8 cellular contexts compared by ENCODE assay signal in genomic region chrX:20412871-20413486, GRCh38.
DNase-seq lines count a peak whose midpoint lies in the region; ATAC-seq lines count a peak whose summit lies in the region.

No MANE protein-coding gene starts in this region.

- ATAC-seq in GM18511 (IDR thresholded peaks at IDR 0.05; ENCODE audit: unreplicated experiment) (peak; percentile 90), HG02938 (IDR thresholded peaks at IDR 0.05; ENCODE audit: unreplicated experiment) (peak; percentile 93), left cardiac atrium (peak in 1 of 2 donors; percentile 38)

- intact Hi-C loops in left cardiac atrium (cut with DNase I) = no loop called here

- peak; percentile 10 for DNase-seq in activated CD4-positive, alpha-beta T cell treated with anti-CD3 and anti-CD28 coated beads for 1 hour
- DNase-seq in left cardiac atrium = peak; percentile 31
- DNase-seq in NCI-H524 (lab: John Stamatoyannopoulos, UW) = no peak
- DNase-seq in NCI-H1048 (lab: John Stamatoyannopoulos, UW) = no peak
- no peak for DNase-seq in NCI-H2029 treated with DMSO at 0.1 percent for 48 hours (lab: John Stamatoyannopoulos, UW)
- DNase-seq in COLO668 (lab: John Stamatoyannopoulos, UW; ENCODE audit: unreplicated experiment) = no peak

Comparison
In these comparisons a context has a peak if more than half of its experiments do, and no peak if none do; other contexts are left out.
1. DNase-seq: peak in activated CD4-positive, alpha-beta T cell treated with anti-CD3 and anti-CD28 coated beads for 1 hour (single experiment) and left cardiac atrium (single experiment); none in NCI-H524 (0 of 2), NCI-H1048 (single experiment), NCI-H2029 treated with DMSO at 0.1 percent for 48 hours (single experiment) and COLO668 (single experiment).